8 cellular contexts compared by ENCODE assay signal in the genomic region with DNA sequence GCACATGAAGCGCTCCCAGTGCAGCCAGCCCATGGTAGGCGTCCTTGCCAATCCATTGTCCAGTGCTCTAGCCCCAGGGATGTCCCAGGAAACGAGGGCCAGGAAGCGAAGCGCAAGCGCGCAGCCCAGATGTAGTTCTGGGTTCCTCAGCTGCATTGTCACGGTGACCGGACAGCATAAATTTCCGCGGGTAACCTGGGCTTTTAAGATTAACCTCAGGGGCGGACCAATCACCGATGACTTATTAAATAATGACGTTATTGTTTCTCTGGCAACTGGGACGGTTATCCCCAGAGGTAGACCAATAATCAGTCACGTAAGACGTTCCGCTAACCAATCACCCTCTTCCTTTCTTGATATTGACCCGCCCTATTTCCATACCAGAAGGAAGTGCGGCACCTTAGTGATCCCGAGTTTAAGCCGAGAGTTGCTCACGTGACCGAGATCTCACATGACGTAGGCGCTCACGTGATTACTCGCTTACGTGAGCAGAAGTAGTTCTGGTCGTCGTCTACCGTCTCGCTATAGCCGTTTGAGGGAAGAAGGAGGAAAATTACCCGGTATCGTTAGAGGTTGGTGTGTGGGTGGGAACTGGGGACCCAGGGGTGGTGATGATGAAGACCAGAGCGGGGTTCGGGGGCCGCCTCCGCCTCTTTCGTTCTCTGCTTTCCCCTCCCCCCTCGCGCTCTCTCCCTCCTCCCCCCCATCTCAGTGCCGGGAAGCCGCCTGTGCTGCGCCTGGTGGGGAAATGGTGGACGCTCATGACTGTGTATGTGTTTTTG. TPM values are rescaled to one million over a fixed set of nuclear protein-coding genes. Genes with fewer than 3 reads are reported as not detected.
DNase-seq lines count a peak whose midpoint lies in the region; ATAC-seq and TF ChIP-seq lines count a peak whose summit lies in the region.

Gene GLA, minus strand, starts transcription at position 178 of the 782 bp plus-strand sequence. Its CDS starts 22 bp downstream, at position 156.
Gene HNRNPH2, plus strand, starts transcription at position 475 of the 782 bp plus-strand sequence. CDS start 3,767 bp downstream, outside the sequence.

- peak within 1 kb of the TSS; percentile 90 for H3K4me2 ChIP-seq in OCI-LY3 (ENCODE audit: low read length)

- peak within 1 kb of the TSS; percentile 99 for H3K4me3 ChIP-seq in OCI-LY3 (ENCODE audit: low read length)

- DNase-seq in Calu3 (peak; percentile 84), HuH-7 (ENCODE audit: low spot score) (peak; percentile 68), endothelial cell (ENCODE audit: low spot score) (peak; percentile 65), mesothelial cell of epicardium (ENCODE audit: low spot score in 2 of 2, unreplicated experiment in 2 of 2) (peak; percentile 63 to 83)
- DNase-seq in activated CD8-positive, alpha-beta memory T cell treated with anti-CD3 and anti-CD28 coated beads, Interleukin-2, amount 50 U/mL, for 48 hours: peak; percentile 87
- peak; percentile 77 to 80 for DNase-seq in stimulated activated CD8-positive, alpha-beta memory T cell treated with anti-CD3 and anti-CD28 coated beads, Interleukin-15, amount 100 ng/mL, for 48 hours (ENCODE audit: low read depth in 2 of 2)

- intact Hi-C loops in Calu3 (cut with micrococcal nuclease; ENCODE audit: unreplicated experiment): loop anchor here (2.0 kb wide), 1 partner anchor 17 kb away; the partner anchor contains the start of gene RPL36A

- H3K27me3 ChIP-seq in OCI-LY3 (ENCODE audit: low read depth, low read length): no peaks in the 10 kb centered on the region

- ATAC-seq in GM21515 (IDR thresholded peaks at IDR 0.05; ENCODE audit: unreplicated experiment): peak; percentile 96

- TF ChIP-seq CTCF in Calu3 (IDR thresholded peaks at IDR 0.05; ENCODE audit: unreplicated experiment) (no peak), OCI-LY3 (IDR thresholded peaks at IDR 0.05; ENCODE audit: low read depth, low read length) (no peak), endothelial cell (IDR thresholded peaks at IDR 0.05; ENCODE audit: unreplicated experiment) (no peak), mesothelial cell of epicardium (IDR thresholded peaks at IDR 0.05; ENCODE audit: unreplicated experiment) (no peak)

- H3K4me1 Mint-ChIP-seq in Calu3 (ENCODE audit: low read depth, unreplicated experiment): peaks cover 15% of the 10 kb centered on the region
- H3K4me1 Mint-ChIP-seq in endothelial cell (ENCODE audit: unreplicated experiment): peaks cover 11% of the 10 kb centered on the region
- H3K4me1 Mint-ChIP-seq in mesothelial cell of epicardium: peaks cover 22% of the 10 kb centered on the region

- H3K36me3 Mint-ChIP-seq in Calu3 (ENCODE audit: insufficient read depth, unreplicated experiment) (peaks cover 41% of the 10 kb centered on the region), endothelial cell (ENCODE audit: low read depth, unreplicated experiment) (peaks cover 12% of the 10 kb centered on the region), mesothelial cell of epicardium (peaks cover 13% of the 10 kb centered on the region)

- no peaks in the 10 kb centered on the region for H3K27me3 Mint-ChIP-seq in Calu3 (ENCODE audit: unreplicated experiment)
- H3K27me3 Mint-ChIP-seq in endothelial cell (ENCODE audit: unreplicated experiment): peaks cover 7% of the 10 kb centered on the region
- no peaks in the 10 kb centered on the region for H3K27me3 Mint-ChIP-seq in mesothelial cell of epicardium (ENCODE audit: low read depth)

- CTCF ChIA-PET in Calu3 (lab: Charles Lee): no interaction called here

- peaks cover 23% of the 10 kb centered on the region for H3K4me1 ChIP-seq in OCI-LY3 (ENCODE audit: low read length)

- peak within 1 kb of the TSS; percentile 34; the same call in 1 of the 2 replicates for H2AFZ ChIP-seq in OCI-LY3 (ENCODE audit: low read depth, low read length)

- H3K36me3 ChIP-seq in OCI-LY3 (replicated peaks; ENCODE audit: low read depth, low read length): peaks cover 24% of the 10 kb centered on the region

- peaks cover 21% of the 10 kb centered on the region; the same call in 1 of the 2 replicates for H4K20me1 ChIP-seq in OCI-LY3 (ENCODE audit: insufficient read depth, low read length)

- H3K4me3 Mint-ChIP-seq in Calu3 (ENCODE audit: low read depth, unreplicated experiment) (peak within 1 kb of the TSS; percentile 80), endothelial cell (ENCODE audit: unreplicated experiment) (peak within 1 kb of the TSS; percentile 99), mesothelial cell of epicardium (peak within 1 kb of the TSS; percentile 84)

- peaks cover 78% of the 10 kb centered on the region for H3K79me2 ChIP-seq in OCI-LY3 (ENCODE audit: low read length)

- H3K9me3 Mint-ChIP-seq in Calu3 (ENCODE audit: low read depth, unreplicated experiment): no peaks in the 10 kb centered on the region
- no peaks in the 10 kb centered on the region for H3K9me3 Mint-ChIP-seq in endothelial cell (ENCODE audit: unreplicated experiment)
- H3K9me3 Mint-ChIP-seq in mesothelial cell of epicardium: peaks cover 30% of the 10 kb centered on the region

- peak within 1 kb of the TSS; percentile 90 for H3K27ac ChIP-seq in OCI-LY3 (ENCODE audit: low read length)

- no TSS peak for BruUV-seq in Calu3 (replicated peaks; lab: Mats Ljungman, UMichigan)

- H3K9ac ChIP-seq in OCI-LY3 (ENCODE audit: low read length): peak within 1 kb of the TSS; percentile 96

- H3K27ac Mint-ChIP-seq in Calu3 (ENCODE audit: unreplicated experiment): peak within 1 kb of the TSS; percentile 90
- peak within 1 kb of the TSS; percentile 100 for H3K27ac Mint-ChIP-seq in endothelial cell (ENCODE audit: unreplicated experiment)
- H3K27ac Mint-ChIP-seq in mesothelial cell of epicardium: peak within 1 kb of the TSS; percentile 98

- H3K9me3 ChIP-seq in OCI-LY3 (ENCODE audit: insufficient read depth, low read length): no peaks in the 10 kb centered on the region

RNA-seq across cellular contexts. Expression of gene GLA, which starts in this region (rescaled TPM):
- total RNA-seq in Calu3 (2022) (61.2 and 63.6 TPM in 2 replicates), endothelial cell (ENCODE audit: unreplicated experiment) (37.8 TPM), mesothelial cell of epicardium (23.8 to 25.0 TPM (median 24.2 TPM) in 3 replicates)

RNA-seq across cellular contexts. Expression of gene HNRNPH2, which starts in this region (rescaled TPM):
- total RNA-seq in Calu3 (2022) (71.8 and 74.2 TPM in 2 replicates), endothelial cell (ENCODE audit: unreplicated experiment) (53.2 TPM), mesothelial cell of epicardium (60.8 to 63.0 TPM (median 61.6 TPM) in 3 replicates)

Comparison
In these comparisons a context has a peak if more than half of its experiments do, and no peak if none do; other contexts are left out.
1. Peak in every context shown above with its lines: DNase-seq, ATAC-seq, H3K4me3 ChIP-seq and H3K27ac ChIP-seq.